In genomic region chr3:150370982-150371381, GRCh38 we compare ENCODE assay signal across 12 cellular contexts. TPM values are rescaled to one million over a fixed set of nuclear protein-coding genes. Genes with fewer than 3 reads are reported as not detected.
A peak's percentile ranks its signal among the peaks of the same experiment; 100 is the strongest.
DNase-seq lines count a peak whose midpoint lies in the region; ATAC-seq and TF ChIP-seq lines count a peak whose summit lies in the region.
"Had no signal": no experiment of that assay in that cellular context is flagged by ENCODE, and none has a peak within 500 bp of the region (broad histone marks: within the 10 kb centered on the region; RNA-seq: fewer than 3 reads in every experiment).

No MANE protein-coding gene starts in this region.

- CTCF ChIA-PET in Calu3 (lab: Charles Lee) (interaction anchor here (0.5 kb wide), 1 partner anchor 60 kb away, joined by 3 read pairs; no protein-coding TSS in a partner anchor), HEK293T (lab: Yijun Ruan, JAX) (no interaction called here)

- H3K36me3 Mint-ChIP-seq in Calu3 (ENCODE audit: insufficient read depth, unreplicated experiment): peaks cover 21% of the 10 kb centered on the region

- H3K36me3 ChIP-seq in psoas muscle (ENCODE audit: insufficient read depth in 1 of 2, low read depth in 1 of 2): no peaks in the 10 kb centered on the region
- H3K36me3 ChIP-seq: prostate gland had no signal

- no peaks in the 10 kb centered on the region for H3K27me3 Mint-ChIP-seq in Calu3 (ENCODE audit: unreplicated experiment)

- ATAC-seq in SK-N-SH treated with all-trans-retinoic acid at 6 μM for 48 hours (peak; percentile 44), foreskin keratinocyte (no peak), psoas muscle (no peak), GM19035 (IDR thresholded peaks at IDR 0.05; ENCODE audit: unreplicated experiment) (no peak)

- WGBS in psoas muscle, 3 donors: 81 to 90% (median 85%) methylated on average over 2 of the region's 2 CpGs

- no peak for TF ChIP-seq CTCF in Calu3 (IDR thresholded peaks at IDR 0.05; ENCODE audit: unreplicated experiment)
- TF ChIP-seq CTCF in foreskin keratinocyte (conservative IDR thresholded peaks at IDR 0.05): no peak
- no peak for TF ChIP-seq CTCF in psoas muscle (IDR thresholded peaks at IDR 0.05)

- H3K9me3 ChIP-seq in psoas muscle: no peaks in the 10 kb centered on the region
- H3K9me3 ChIP-seq: prostate gland had no signal

- POLR2A ChIA-PET in HEK293T (lab: Yijun Ruan, JAX): interaction anchor here (1.5 to 2.0 kb wide), 2 partner anchors 38 to 41 kb away, joined by 3 to 11 read pairs; partner anchors contain the start of gene TSC22D2

- peaks cover 13% of the 10 kb centered on the region for H3K4me1 ChIP-seq in foreskin keratinocyte
- peaks cover 22% of the 10 kb centered on the region for H3K4me1 ChIP-seq in psoas muscle
- H3K4me1 ChIP-seq: prostate gland had no signal

- peak overlapping the region; percentile 58 for H3K4me3 ChIP-seq in psoas muscle
- H3K4me3 ChIP-seq: prostate gland had no signal

- intact Hi-C loops in Calu3 (cut with micrococcal nuclease; ENCODE audit: unreplicated experiment) (loop anchor here (2.0 to 5.0 kb wide), 3 partner anchors 56 to 132 kb away; no protein-coding TSS in a partner anchor), psoas muscle (cut with DNase I) (loop anchor here in 1 of 2 donors (5.0 kb wide), 1 partner anchor 36 kb away; the partner anchor contains the start of gene TSC22D2)

- peak overlapping the region; percentile 80 for H3K27ac Mint-ChIP-seq in Calu3 (ENCODE audit: unreplicated experiment)

- H3K4me3 Mint-ChIP-seq in Calu3 (ENCODE audit: low read depth, unreplicated experiment): peak overlapping the region; percentile 61

- no peaks in the 10 kb centered on the region for H3K9me3 Mint-ChIP-seq in Calu3 (ENCODE audit: low read depth, unreplicated experiment)

- peaks cover 55% of the 10 kb centered on the region for H3K4me1 Mint-ChIP-seq in Calu3 (ENCODE audit: low read depth, unreplicated experiment)

- H3K27ac ChIP-seq in foreskin keratinocyte (peak overlapping the region; percentile 92), psoas muscle (peak overlapping the region; percentile 83)

- DNase-seq in Calu3 (no peak), foreskin keratinocyte (no peak), psoas muscle (no peak), HEK293T (ENCODE audit: extremely low spot score) (no peak), NCI-H524 (lab: John Stamatoyannopoulos, UW) (no peak)
- no peak for DNase-seq in stimulated activated CD4-positive, alpha-beta T cell treated with anti-CD3 and anti-CD28 coated beads, Interleukin-4, amount 100 ng/mL, for 4 hours
- DNase-seq: activated naive CD4-positive, alpha-beta T cell; NCI-H526 treated with DMSO at 0.1 percent for 48 hours; stimulated activated naive CD4-positive, alpha-beta T cell treated with Interleukin-2 at 50 U/mL for 16 hours had no signal

- H3K27me3 ChIP-seq in foreskin keratinocyte (no peaks in the 10 kb centered on the region), psoas muscle (ENCODE audit: insufficient read depth in 3 of 3, low read length in 2 of 3) (no peaks in the 10 kb centered on the region)

- no TSS peak for BruUV-seq in Calu3 (replicated peaks; lab: Mats Ljungman, UMichigan)

TF ChIP-seq in SK-N-SH treated with all-trans-retinoic acid at 6 μM for 48 hours, 23 proteins besides CTCF, POLR2A, EP300 and RAD21:
- TF ChIP-seq ZNF565 (CRISPR knock-in tag; conservative IDR thresholded peaks at IDR 0.05; ENCODE audit: low read depth) (no peak), ZC3H10 (CRISPR knock-in tag; IDR thresholded peaks at IDR 0.05) (no peak), GLIS3 (CRISPR knock-in tag; IDR thresholded peaks at IDR 0.05) (no peak), TCF4 (CRISPR knock-in tag; IDR thresholded peaks at IDR 0.05; ENCODE audit: borderline replicate concordance) (no peak), SNAI2 (CRISPR knock-in tag; IDR thresholded peaks at IDR 0.05) (no peak), ESRRG (CRISPR knock-in tag; IDR thresholded peaks at IDR 0.05) (no peak)

TF ChIP-seq in HEK293T, 16 proteins besides CTCF, POLR2A, EP300 and RAD21:
- TF ChIP-seq ELF4 (IDR thresholded peaks at IDR 0.05) (no peak), ARNT (IDR thresholded peaks at IDR 0.05) (no peak), CTBP1 (IDR thresholded peaks at IDR 0.05; ENCODE audit: borderline replicate concordance) (no peak), TARDBP (IDR thresholded peaks at IDR 0.05) (no peak), FOXK2 (IDR thresholded peaks at IDR 0.05) (no peak), SUZ12 (IDR thresholded peaks at IDR 0.05) (no peak), NFRKB (IDR thresholded peaks at IDR 0.05) (no peak)

RNA-seq across cellular contexts. Expression of gene TSC22D2, which starts 37.1 kb away (rescaled TPM):
- total RNA-seq in Calu3 (2022) (40.9 and 49.7 TPM in 2 replicates), foreskin keratinocyte (19.7 and 22.3 TPM in 2 replicates), psoas muscle (10 to 100 TPM; 29.7 to 63.6 (median 36.2) TPM)
- polyA plus RNA-seq in foreskin keratinocyte (7.2 and 9.4 TPM in 2 replicates), psoas muscle (10 to 100 TPM; 10.4 to 22.8 (median 19.3) TPM)
